In the genomic region with DNA sequence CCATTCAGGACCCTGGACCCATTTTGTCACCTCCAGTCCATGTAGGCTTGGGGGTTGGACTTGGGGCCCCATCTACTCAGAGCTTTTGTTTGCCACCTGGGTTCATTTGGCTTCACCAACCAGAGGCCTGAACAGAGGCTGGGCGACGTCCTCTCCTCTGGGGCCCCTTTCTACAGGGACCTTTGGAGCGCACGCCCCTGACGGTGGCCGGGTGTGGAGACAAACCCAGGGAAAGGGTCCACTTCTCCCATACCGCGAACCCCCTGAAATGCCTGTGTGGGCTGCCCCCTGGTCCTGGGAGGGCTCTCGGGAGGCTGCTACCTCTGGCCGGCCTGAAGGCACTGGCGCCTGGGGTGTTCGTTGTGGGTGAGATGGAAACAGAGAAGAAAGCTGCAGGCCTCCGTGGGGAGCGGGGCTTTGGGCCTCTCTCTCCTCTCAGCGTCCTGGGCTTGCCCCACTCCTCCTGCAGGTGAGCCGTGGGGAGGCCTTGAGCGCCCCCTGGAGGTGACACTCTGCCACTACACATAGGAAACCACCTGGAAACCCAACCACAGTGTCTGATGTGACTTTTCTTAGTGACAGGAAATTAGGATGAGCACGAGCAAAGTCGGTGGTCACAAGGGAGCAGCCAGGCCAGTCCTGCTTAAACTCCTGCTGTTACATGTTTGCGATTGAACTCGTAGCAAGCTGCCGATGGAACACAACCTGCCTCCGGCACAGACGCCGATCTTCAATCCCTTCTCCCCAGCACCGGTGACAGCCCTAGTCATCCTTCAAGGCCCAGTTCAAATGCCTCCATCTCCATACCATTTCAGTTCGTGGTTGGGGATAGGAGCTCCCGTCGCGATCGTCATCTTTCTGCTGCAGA, we compare ENCODE assay signal across 9 cellular contexts. TPM values are rescaled to one million over a fixed set of nuclear protein-coding genes. Genes with fewer than 3 reads are reported as not detected.
DNase-seq lines count a peak whose midpoint lies in the region; ATAC-seq and TF ChIP-seq lines count a peak whose summit lies in the region.
"Had no signal": no experiment of that assay in that cellular context is flagged by ENCODE, and none has a peak within 500 bp of the region (broad histone marks: within the 10 kb centered on the region; RNA-seq: fewer than 3 reads in every experiment).

No MANE protein-coding gene starts in this region.

- no peaks in the 10 kb centered on the region for H3F3A ChIP-seq in OCI-LY1 (ENCODE audit: insufficient read depth, low read length)

- no peak for TF ChIP-seq POLR2A in spleen (IDR thresholded peaks at IDR 0.05)
- no peak for TF ChIP-seq POLR2A in gastroesophageal sphincter (IDR thresholded peaks at IDR 0.05)

- peak overlapping the region; percentile 72 for H3K4me2 ChIP-seq in OCI-LY1 (ENCODE audit: low read length)

- H3K9me2 ChIP-seq in OCI-LY1 (ENCODE audit: low read depth, low read length) = no peaks in the 10 kb centered on the region

- H3K9ac ChIP-seq in OCI-LY1 (ENCODE audit: low read length) = peak overlapping the region; percentile 65

- H3K9me3 ChIP-seq in OCI-LY1 (ENCODE audit: low read length) (no peaks in the 10 kb centered on the region), spleen (no peaks in the 10 kb centered on the region), gastroesophageal sphincter (no peaks in the 10 kb centered on the region)

- peak overlapping the region; percentile 37 for H3K27ac ChIP-seq in OCI-LY1 (ENCODE audit: low read depth, low read length, poor library complexity, severe bottlenecking)
- no peak overlapping the region for H3K27ac ChIP-seq in spleen
- no peak overlapping the region for H3K27ac ChIP-seq in gastroesophageal sphincter

- H2AFZ ChIP-seq in OCI-LY1 (ENCODE audit: low read length) = no peak overlapping the region

- no peaks in the 10 kb centered on the region for H3K9me3 Mint-ChIP-seq in activated T-helper 17 cell treated with anti-CD3 and anti-CD28 coated beads, Interleukin-2, amount 50 U/mL, for 72 hours

- H3K27ac Mint-ChIP-seq in activated T-helper 17 cell treated with anti-CD3 and anti-CD28 coated beads, Interleukin-2, amount 50 U/mL, for 72 hours = no peak overlapping the region

- TF ChIP-seq CTCF in OCI-LY1 (IDR thresholded peaks at IDR 0.05; ENCODE audit: low read length) = peak; percentile 95
- TF ChIP-seq CTCF in spleen (IDR thresholded peaks at IDR 0.05 in 8 of 11, conservative IDR thresholded peaks at IDR 0.05 in 3 of 11) = peak; percentile 35 to 79 (median 55)
- peak in 2 of 4 experiments; percentile 39 to 65 for TF ChIP-seq CTCF in gastroesophageal sphincter (IDR thresholded peaks at IDR 0.05)

- H3K4me3 ChIP-seq in OCI-LY1 (ENCODE audit: low read depth, low read length, poor library complexity, severe bottlenecking) (peak overlapping the region; percentile 64), spleen (no peak overlapping the region), gastroesophageal sphincter (no peak overlapping the region)

- H3K27me3 Mint-ChIP-seq in activated T-helper 17 cell treated with anti-CD3 and anti-CD28 coated beads, Interleukin-2, amount 50 U/mL, for 72 hours = peaks cover 19% of the 10 kb centered on the region

- H3K4me1 Mint-ChIP-seq in activated T-helper 17 cell treated with anti-CD3 and anti-CD28 coated beads, Interleukin-2, amount 50 U/mL, for 72 hours = no peaks in the 10 kb centered on the region

- peaks cover 11% of the 10 kb centered on the region for H3K4me1 ChIP-seq in OCI-LY1 (ENCODE audit: insufficient read depth, low read length, severe bottlenecking)
- H3K4me1 ChIP-seq in spleen = no peaks in the 10 kb centered on the region
- H3K4me1 ChIP-seq in gastroesophageal sphincter = peaks cover 0 to 6% (median 0%) of the 10 kb centered on the region in 3 donors

- H3K4me3 Mint-ChIP-seq in activated T-helper 17 cell treated with anti-CD3 and anti-CD28 coated beads, Interleukin-2, amount 50 U/mL, for 72 hours = no peak overlapping the region

- 65 to 71% (median 67%) methylated on average over 29 to 31 of the region's 31 CpGs for WGBS in spleen, 5 donors
- WGBS in gastroesophageal sphincter (ENCODE audit: low coverage in 1 of 2), 2 donors = 63 to 72% methylated on average over 14 to 17 of the region's 31 CpGs

- no peaks in the 10 kb centered on the region for H3K36me3 Mint-ChIP-seq in activated T-helper 17 cell treated with anti-CD3 and anti-CD28 coated beads, Interleukin-2, amount 50 U/mL, for 72 hours (ENCODE audit: low read depth)

- no peaks in the 10 kb centered on the region for H3K79me2 ChIP-seq in OCI-LY1 (ENCODE audit: insufficient read depth, low read length)

- H3K27me3 ChIP-seq in OCI-LY1 (ENCODE audit: insufficient read depth, low read length) (no peaks in the 10 kb centered on the region), spleen (replicated peaks in 1 of 7) (peaks cover 0 to 46% (median 20%) of the 10 kb centered on the region in 7 donors), gastroesophageal sphincter (peaks cover 44% of the 10 kb centered on the region)

- TF ChIP-seq EP300 in gastroesophageal sphincter (IDR thresholded peaks at IDR 0.05) = no peak

- ATAC-seq in HG03354 (IDR thresholded peaks at IDR 0.05; ENCODE audit: poor library complexity, severe bottlenecking, unreplicated experiment) = peak; percentile 71
- peak; percentile 60 for ATAC-seq in activated T-helper 17 cell treated with anti-CD3 and anti-CD28 coated beads, Interleukin-2, amount 50 U/mL, for 72 hours (replicated peaks)
- ATAC-seq in gastroesophageal sphincter = no peak
- no peak for ATAC-seq in HG02852 (IDR thresholded peaks at IDR 0.05; ENCODE audit: unreplicated experiment)

- intact Hi-C loops in spleen (cut with DNase I; ENCODE audit: low total_unique reads) = no loop called here

- H4K20me1 ChIP-seq in OCI-LY1 (ENCODE audit: insufficient read depth, low read length) = no peaks in the 10 kb centered on the region

- peak; percentile 88 for DNase-seq in ELF-1 (ENCODE audit: low read depth, low spot score)
- DNase-seq in glomerular visceral epithelial cell (ENCODE audit: extremely low spot score) = peak; percentile 12
- peak; percentile 75 for DNase-seq in spleen

- no peaks in the 10 kb centered on the region for H3K36me3 ChIP-seq in OCI-LY1 (ENCODE audit: insufficient read depth, low read length)
- H3K36me3 ChIP-seq in spleen = no peaks in the 10 kb centered on the region
- no peaks in the 10 kb centered on the region for H3K36me3 ChIP-seq in gastroesophageal sphincter

RNA-seq across cellular contexts. Expression of gene NTSR2, which starts 12.0 kb away (rescaled TPM):
- total RNA-seq in activated T-helper 17 cell treated with anti-CD3 and anti-CD28 coated beads, Interleukin-2, amount 50 U/mL, for 72 hours = not detected
- total RNA-seq in spleen (not detected), gastroesophageal sphincter (not detected)
- polyA plus RNA-seq in spleen = not detected
- total RNA-seq: T-helper 2 cell treated with Interferon-gamma antibody and Interleukin-4, amounts not matched to agents 100 ng/mL and 5 ng/mL, for 36 hours had no signal

Comparison
In these comparisons a context has a peak if more than half of its experiments do, and no peak if none do; other contexts are left out.
1. DNase-seq: peak in every context shown above with its lines; median percentile 88 in ELF-1; 75 in spleen; 12 in glomerular visceral epithelial cell.
2. ATAC-seq: peak in HG03354 (single experiment) and activated T-helper 17 cell treated with anti-CD3 and anti-CD28 coated beads, Interleukin-2, amount 50 U/mL, for 72 hours (single experiment); none in gastroesophageal sphincter (single experiment) and HG02852 (single experiment).